Comparison of ENCODE assay signal across 33 cellular contexts in genomic region chr4:72305080-72305479, GRCh38.
DNase-seq lines count a peak whose midpoint lies in the region; FAIRE-seq and TF ChIP-seq lines count a peak whose summit lies in the region.
"Had no signal": no experiment of that assay in that cellular context is flagged by ENCODE, and none has a peak within 500 bp of the region (broad histone marks: within the 10 kb centered on the region; RNA-seq: fewer than 3 reads in every experiment).

No MANE protein-coding gene starts in this region.

- intact Hi-C loops in PC-9 (cut with micrococcal nuclease; ENCODE audit: unreplicated experiment) (no loop called here), dorsolateral prefrontal cortex (cut with DNase I) (no loop called here)

- BruUV-seq in PC-9 (replicated peaks; lab: Mats Ljungman, UMichigan): no TSS peak

- FAIRE-seq in islet of Langerhans (lab: Jason Lieb, UNC): peak; percentile 17
- FAIRE-seq: A204.1, A549, D721Med had no signal

- H3K36me3 ChIP-seq in PC-9 (ENCODE audit: low read depth) (no peaks in the 10 kb centered on the region), neural cell (ENCODE audit: insufficient read depth, low read length) (no peaks in the 10 kb centered on the region)
- H3K36me3 ChIP-seq: BE2C; BLaER1; BLaER1 treated with 17β-estradiol and CSF1 and Interleukin-3, amounts not matched to agents 10 nM and 100 nM had no signal

- no peak for TF ChIP-seq CTCF in PC-9 (conservative IDR thresholded peaks at IDR 0.05)
- TF ChIP-seq CTCF in neural cell (IDR thresholded peaks at IDR 0.05; ENCODE audit: poor library complexity, severe bottlenecking): no peak
- TF ChIP-seq CTCF in dorsolateral prefrontal cortex (IDR thresholded peaks at IDR 0.05 in 54 of 56, conservative IDR thresholded peaks at IDR 0.05 in 2 of 56; ENCODE audit: low read depth in 1 of 56, partially characterized antibody in 56 of 56): no peak

- CTCF ChIA-PET in PC-9 (lab: Charles Lee): no interaction called here

- H2AFZ ChIP-seq in PC-9: 0 out of 2 replicates have a peak overlapping the region, but pooled peaks have one; percentile 33
- H2AFZ ChIP-seq in neural cell (ENCODE audit: low read depth, low read length): no peak overlapping the region

- DNase-seq in PC-9: no peak
- DNase-seq in NCI-H1105 treated with DMSO at 0.1 percent for 48 hours (lab: John Stamatoyannopoulos, UW): no peak
- DNase-seq in dorsolateral prefrontal cortex: no peak
- no peak for DNase-seq in NK-92 (lab: John Stamatoyannopoulos, UW; ENCODE audit: unreplicated experiment)
- DNase-seq: 8988T; ACHN; AML-193; BE2C; C1 segment of cervical spinal cord; Caco-2; Calu3; CD4-positive, alpha-beta memory T cell; CD4-positive, alpha-beta T cell; CD4-positive, CD25-positive, alpha-beta regulatory T cell; CD8-positive, alpha-beta memory T cell; CD8-positive, alpha-beta T cell; COR-L47; DMS 273 treated with DMSO at 0.1 percent for 48 hours; DMS153; DMS53; DMS79; DMS79 treated with DMSO at 0.1 percent for 48 hours; DND-41; EL had no signal

- POLR2A ChIA-PET in PC-9 (lab: Charles Lee; ENCODE audit: unreplicated experiment): no interaction called here

- peak; percentile 93 for TF ChIP-seq EP300 in neural cell (conservative IDR thresholded peaks at IDR 0.05; ENCODE audit: poor library complexity, severe bottlenecking)

- H3K4me3 ChIP-seq in PC-9: no peak overlapping the region
- no peak overlapping the region for H3K4me3 ChIP-seq in neural cell (ENCODE audit: low read length)
- no peak overlapping the region for H3K4me3 ChIP-seq in dorsolateral prefrontal cortex
- H3K4me3 ChIP-seq: A549; BLaER1; BLaER1 treated with 17β-estradiol and CSF1 and Interleukin-3, amounts not matched to agents 10 nM and 100 nM had no signal

- no peaks in the 10 kb centered on the region for H4K20me1 ChIP-seq in PC-9 (ENCODE audit: insufficient read depth)
- no peaks in the 10 kb centered on the region for H4K20me1 ChIP-seq in neural cell (ENCODE audit: insufficient read depth)
- H4K20me1 ChIP-seq: BLaER1; BLaER1 treated with 17β-estradiol and CSF1 and Interleukin-3, amounts not matched to agents 10 nM and 100 nM had no signal

- no peak for TF ChIP-seq RAD21 in neural cell (conservative IDR thresholded peaks at IDR 0.05)

- H3K9me3 ChIP-seq in PC-9 (ENCODE audit: insufficient read depth, low read depth) (no peaks in the 10 kb centered on the region), neural cell (ENCODE audit: low read length) (no peaks in the 10 kb centered on the region)
- H3K9me3 ChIP-seq: A549; BE2C; BLaER1; BLaER1 treated with 17β-estradiol and CSF1 and Interleukin-3, amounts not matched to agents 10 nM and 100 nM; Caco-2 had no signal

- H3F3A ChIP-seq in PC-9 (ENCODE audit: insufficient read depth, low read depth) (no peaks in the 10 kb centered on the region), neural cell (ENCODE audit: insufficient read depth, low read length, poor library complexity, severe bottlenecking) (no peaks in the 10 kb centered on the region)

- no peaks in the 10 kb centered on the region for H3K27me3 ChIP-seq in PC-9 (ENCODE audit: insufficient read depth, low read depth)
- H3K27me3 ChIP-seq in neural cell (ENCODE audit: insufficient read depth, low read depth, low read length): no peaks in the 10 kb centered on the region
- no peaks in the 10 kb centered on the region for H3K27me3 ChIP-seq in dorsolateral prefrontal cortex
- H3K27me3 ChIP-seq: BE2C; BLaER1; BLaER1 treated with 17β-estradiol and CSF1 and Interleukin-3, amounts not matched to agents 10 nM and 100 nM had no signal

- H3K9me2 ChIP-seq in PC-9 (ENCODE audit: insufficient read depth) (no peaks in the 10 kb centered on the region), neural cell (ENCODE audit: insufficient read depth, low read length) (no peaks in the 10 kb centered on the region)

- no peaks in the 10 kb centered on the region for H3K4me1 ChIP-seq in PC-9 (replicated peaks; ENCODE audit: insufficient read depth)
- H3K4me1 ChIP-seq: A549; BE2C; BLaER1; BLaER1 treated with 17β-estradiol and CSF1 and Interleukin-3, amounts not matched to agents 10 nM and 100 nM; Caco-2 had no signal

- H3K9ac ChIP-seq in neural cell (ENCODE audit: low read length): no peak overlapping the region
- H3K9ac ChIP-seq: BLaER1; BLaER1 treated with 17β-estradiol and CSF1 and Interleukin-3, amounts not matched to agents 10 nM and 100 nM had no signal

- H3K27ac ChIP-seq in PC-9 (no peak overlapping the region), neural cell (ENCODE audit: low read length) (no peak overlapping the region), dorsolateral prefrontal cortex (no peak overlapping the region)
- H3K27ac ChIP-seq: 22Rv1; A549; BLaER1; BLaER1 treated with 17β-estradiol and CSF1 and Interleukin-3, amounts not matched to agents 10 nM and 100 nM; C4-2B had no signal

- H3K79me2 ChIP-seq in PC-9 (ENCODE audit: low read depth): no peaks in the 10 kb centered on the region
- no peaks in the 10 kb centered on the region for H3K79me2 ChIP-seq in neural cell (replicated peaks; ENCODE audit: insufficient read depth, low read length)

- no peak overlapping the region for H3K4me2 ChIP-seq in PC-9
- H3K4me2 ChIP-seq in neural cell (ENCODE audit: low read length): no peak overlapping the region
- H3K4me2 ChIP-seq: A549; BLaER1; BLaER1 treated with 17β-estradiol and CSF1 and Interleukin-3, amounts not matched to agents 10 nM and 100 nM had no signal

TF ChIP-seq in neural cell, 6 proteins besides CTCF, POLR2A, EP300 and RAD21:
- no peak for TF ChIP-seq SMC3 (conservative IDR thresholded peaks at IDR 0.05; ENCODE audit: poor library complexity)
- peak; percentile 47 for TF ChIP-seq POLR2AphosphoS5 (IDR thresholded peaks at IDR 0.05)
- no peak for TF ChIP-seq TAF1 (IDR thresholded peaks at IDR 0.05; ENCODE audit: low read depth)
- no peak for TF ChIP-seq REST (IDR thresholded peaks at IDR 0.05; ENCODE audit: borderline replicate concordance)
